ENCODE assay signal across 11 cellular contexts in the genomic region with DNA sequence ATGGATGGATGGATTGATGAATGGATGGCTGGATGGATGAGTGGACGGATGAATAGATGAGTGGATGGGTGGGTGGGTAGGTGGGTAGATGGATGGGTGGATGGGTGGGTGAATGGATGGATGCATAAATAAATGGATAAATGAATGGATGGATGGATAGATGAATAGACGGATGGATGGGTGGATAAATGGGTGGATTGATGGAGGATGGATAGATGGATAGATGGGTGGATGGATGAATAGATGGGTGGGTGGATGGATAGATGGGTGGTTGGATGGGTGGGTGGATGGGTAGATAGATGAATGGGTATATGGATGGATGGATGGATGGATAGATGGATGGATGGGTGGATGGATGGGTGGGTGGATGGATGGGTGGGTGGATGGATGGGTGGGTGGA.
"Had no signal": no experiment of that assay in that cellular context is flagged by ENCODE, and none has a peak within 500 bp of the region (broad histone marks: within the 10 kb centered on the region; RNA-seq: fewer than 3 reads in every experiment).

No MANE protein-coding gene starts in this region.

- ATAC-seq: GM23338, HCT116 had no signal

- H3K9me3 ChIP-seq: HAP-1 had no signal

- H3K27ac ChIP-seq: GM23248 had no signal

- H3K27ac Mint-ChIP-seq: GM23338, H9, HFFc6 had no signal

- H3K9me3 Mint-ChIP-seq: GM23338, H9 had no signal

- H3K4me3 Mint-ChIP-seq: GM23338, H9, HFFc6 had no signal

- DNase-seq: GM23248, GOT3, H7, H9, HCEC 1CT, HFFc6 had no signal

- H3K4me2 ChIP-seq: GM23338 had no signal

- H3K4me3 ChIP-seq: GM23248, GM23338, HAP-1 had no signal

- FAIRE-seq: H1, H54 had no signal

- H2AFZ ChIP-seq: GM23248, GM23338 had no signal

- H3K9ac ChIP-seq: GM23248 had no signal
